Comparison of ENCODE assay signal across 8 cellular contexts in genomic region chr3:69368129-69368741, GRCh38. TPM values are rescaled to one million over a fixed set of nuclear protein-coding genes. Genes with fewer than 3 reads are reported as not detected.
DNase-seq lines count a peak whose midpoint lies in the region; ATAC-seq, FAIRE-seq and TF ChIP-seq lines count a peak whose summit lies in the region.

No MANE protein-coding gene starts in this region.

- H3K4me3 ChIP-seq in fibroblast of villous mesenchyme (ENCODE audit: low read depth, low read length): no peak overlapping the region

- DNase-seq in GM13976 (ENCODE audit: low spot score) (peak; percentile 68), KBM-7 (peak; percentile 56), fibroblast of villous mesenchyme (ENCODE audit: low read depth) (peak; percentile 68), SW480 (ENCODE audit: low spot score) (no peak), omental fat pad (ENCODE audit: low spot score) (no peak), NCI-H524 (lab: John Stamatoyannopoulos, UW) (no peak), H54 (ENCODE audit: insufficient read length, low spot score) (no peak)

- no peak for FAIRE-seq in H54 (lab: Jason Lieb, UNC)

- no peak for TF ChIP-seq POLR2A in H54 (IDR thresholded peaks at IDR 0.05; ENCODE audit: low read depth, low read length)

- in situ Hi-C loops in GM13976 (cut with MboI; ENCODE audit: low sequenced_read_pairs, unreplicated experiment): no loop called here
- in situ Hi-C loops in KBM-7 (cut with MboI; ENCODE audit: low pct_unique_long_range_greater_than_20kb, low sequenced_read_pairs): no loop called here

- ATAC-seq in GM21526 (IDR thresholded peaks at IDR 0.05; ENCODE audit: low FRiP score, unreplicated experiment) (peak; percentile 99), omental fat pad (ENCODE audit: low FRiP score) (no peak)

- TF ChIP-seq CTCF in GM13976 (IDR thresholded peaks at IDR 0.05; ENCODE audit: borderline replicate concordance, control extremely low read depth, extremely low read depth, insufficient read depth, missing control alignments): no peak
- no peak for TF ChIP-seq CTCF in fibroblast of villous mesenchyme (IDR thresholded peaks at IDR 0.05; ENCODE audit: insufficient read depth, low read depth, low read length)
- TF ChIP-seq CTCF in omental fat pad (IDR thresholded peaks at IDR 0.05): no peak

RNA-seq across cellular contexts. Expression of gene FRMD4B, which starts 17.7 kb away (rescaled TPM):
- total RNA-seq in fibroblast of villous mesenchyme (under 0.01 TPM in 2 replicates), omental fat pad (10 to 100 TPM; 39.5 to 71.0 (median 56.0) TPM)

Comparison
In these comparisons a context has a peak if more than half of its experiments do, and no peak if none do; other contexts are left out.
1. DNase-seq: peak in GM13976 (single experiment), KBM-7 (single experiment) and fibroblast of villous mesenchyme (single experiment); none in SW480 (single experiment), omental fat pad (single experiment), NCI-H524 (0 of 2) and H54 (single experiment).
2. RNA of gene FRMD4B, which starts 17.7 kb away (total RNA-seq): 39.5 to 71.0 TPM in omental fat pad; under 0.01 TPM in fibroblast of villous mesenchyme; every median in the first group is over 10 times any median in the second.